19 cellular contexts compared by ENCODE assay signal in genomic region chr3:47503033-47503432, GRCh38. TPM values are rescaled to one million over a fixed set of nuclear protein-coding genes. Genes with fewer than 3 reads are reported as not detected.
A peak's percentile ranks its signal among the peaks of the same experiment; 100 is the strongest.
DNase-seq lines count a peak whose midpoint lies in the region; ATAC-seq, FAIRE-seq and TF ChIP-seq lines count a peak whose summit lies in the region.
"Had no signal": no experiment of that assay in that cellular context is flagged by ENCODE, and none has a peak within 500 bp of the region (broad histone marks: within the 10 kb centered on the region; RNA-seq: fewer than 3 reads in every experiment).

No MANE protein-coding gene starts in this region.

- H3K27ac ChIP-seq in K562 (ENCODE audit: extremely low read depth, low read depth, low read length) (peak overlapping the region; percentile 27), spleen (no peak overlapping the region)
- H3K27ac ChIP-seq: BLaER1 treated with 17β-estradiol and CSF1 and Interleukin-3, amounts not matched to agents 10 nM and 100 nM had no signal

- FAIRE-seq in K562 (lab: Jason Lieb, UNC): peak; percentile 99
- FAIRE-seq: D721Med, G401.6, GM12892 had no signal

- no peaks in the 10 kb centered on the region for H3K27me3 ChIP-seq in K562 (ENCODE audit: control insufficient read depth in 2 of 2, insufficient read depth in 2 of 2, low read length in 2 of 2)
- H3K27me3 ChIP-seq in spleen (replicated peaks in 1 of 7): no peaks in the 10 kb centered on the region
- H3K27me3 ChIP-seq: BLaER1 treated with 17β-estradiol and CSF1 and Interleukin-3, amounts not matched to agents 10 nM and 100 nM had no signal

- DNase-seq in GDM1 (lab: John Stamatoyannopoulos, UW) (peak; percentile 31), UCSD-AML1 (lab: John Stamatoyannopoulos, UW; ENCODE audit: unreplicated experiment) (peak; percentile 28), K562 (ENCODE audit: extremely low read depth in 1 of 4, low spot score in 3 of 4) (peak; percentile 84 to 94 (median 90)), spleen (peak; percentile 20), kidney glomerular epithelial cell (lab: John Stamatoyannopoulos, UW) (no peak), NOMO-1 (lab: John Stamatoyannopoulos, UW; ENCODE audit: unreplicated experiment in 2 of 2) (no peak)
- DNase-seq: ACHN; CD4-positive, CD25-positive, alpha-beta regulatory T cell; COR-L47; DMS153; DMS79 treated with DMSO at 0.1 percent for 48 hours; EL; HCEC 1CT; HFFc6 had no signal

- H4K20me1 ChIP-seq in K562 (replicated peaks; ENCODE audit: control insufficient read depth, insufficient read depth, low read length): no peaks in the 10 kb centered on the region

- no peak overlapping the region for H2AFZ ChIP-seq in K562 (ENCODE audit: low read depth, low read length)

- TF ChIP-seq EP300 in K562 (IDR thresholded peaks at IDR 0.05; ENCODE audit: low read length): peak; percentile 73; the same call in 1 of the 2 replicates

- no TSS peak for BruUV-seq in K562 (replicated peaks; lab: Mats Ljungman, UMichigan)

- no peak for TF ChIP-seq POLR2A in K562 (conservative IDR thresholded peaks at IDR 0.05)
- no peak for TF ChIP-seq POLR2A in spleen (IDR thresholded peaks at IDR 0.05)

- peak overlapping the region; percentile 20; the same call in 1 of the 2 replicates for H3K4me2 ChIP-seq in K562 (ENCODE audit: insufficient read depth, low read length)
- H3K4me2 ChIP-seq: BLaER1 treated with 17β-estradiol and CSF1 and Interleukin-3, amounts not matched to agents 10 nM and 100 nM had no signal

- H3K9me3 ChIP-seq in K562 (replicated peaks; ENCODE audit: control insufficient read depth, insufficient read depth, low read depth, low read length) (no peaks in the 10 kb centered on the region), spleen (no peaks in the 10 kb centered on the region)
- H3K9me3 ChIP-seq: BLaER1 treated with 17β-estradiol and CSF1 and Interleukin-3, amounts not matched to agents 10 nM and 100 nM had no signal

- peaks cover 3% of the 10 kb centered on the region for H3K9me1 ChIP-seq in K562 (ENCODE audit: control insufficient read depth, insufficient read depth, low read length)

- TF ChIP-seq CTCF in K562 (IDR thresholded peaks at IDR 0.05 in 2 of 3, conservative IDR thresholded peaks at IDR 0.05 in 1 of 3; ENCODE audit: insufficient read depth in 2 of 3, low read depth in 1 of 3, low read length in 3 of 3) (no peak), spleen (IDR thresholded peaks at IDR 0.05 in 8 of 11, conservative IDR thresholded peaks at IDR 0.05 in 3 of 11) (no peak)

- WGBS in K562 (ENCODE audit: insufficient coverage, low coverage, missing lambda C conversion rate): 5% methylated on average over 2 of the region's 2 CpGs
- 53 to 87% (median 82%) methylated on average over 2 of the region's 2 CpGs for WGBS in spleen, 5 donors

- H3K4me1 ChIP-seq in K562 (replicated peaks in 1 of 2; ENCODE audit: control insufficient read depth in 2 of 2, insufficient read depth in 2 of 2, low read length in 2 of 2) (peaks cover 14 to 20% of the 10 kb centered on the region in 2 experiments; a peak in 4 of 5 replicates), spleen (no peaks in the 10 kb centered on the region)
- H3K4me1 ChIP-seq: BLaER1 treated with 17β-estradiol and CSF1 and Interleukin-3, amounts not matched to agents 10 nM and 100 nM had no signal

- peaks cover 6% of the 10 kb centered on the region; the same call in 1 of the 3 replicates for H3K79me2 ChIP-seq in K562 (ENCODE audit: control insufficient read depth, insufficient read depth, low read length)

- H3K36me3 ChIP-seq in K562 (ENCODE audit: control insufficient read depth, insufficient read depth, low read length) (peaks cover 73% of the 10 kb centered on the region), spleen (peaks cover 0 to 99% (median 66%) of the 10 kb centered on the region in 6 donors)

- ATAC-seq in K562: peak; percentile 95
- no peak for ATAC-seq in GM18868 (IDR thresholded peaks at IDR 0.05; ENCODE audit: unreplicated experiment)

- intact Hi-C loops in K562 (cut with micrococcal nuclease): no loop called here
- intact Hi-C loops in spleen (cut with DNase I; ENCODE audit: low total_unique reads): no loop called here

- in situ Hi-C loops in K562 (cut with MboI): no loop called here

- TF ChIP-seq RAD21 in K562 (CRISPR knock-in tag; conservative IDR thresholded peaks at IDR 0.05 in 1 of 2, IDR thresholded peaks at IDR 0.05 in 1 of 2): no peak; a peak in 1 of 4 replicates

- POLR2A ChIA-PET in K562 (lab: Yijun Ruan, JAX): interaction anchor here (3.2 kb wide), 1 partner anchor 9 kb away, joined by 12 read pairs; the partner anchor contains the start of gene ELP6

- H3K4me3 ChIP-seq in K562: no peak overlapping the region
- no peak overlapping the region for H3K4me3 ChIP-seq in spleen
- H3K4me3 ChIP-seq: BLaER1 treated with 17β-estradiol and CSF1 and Interleukin-3, amounts not matched to agents 10 nM and 100 nM had no signal

- no peak overlapping the region; a peak in 2 of 4 replicates for H3K9ac ChIP-seq in K562 (ENCODE audit: insufficient read depth in 1 of 2, low read depth in 2 of 2, low read length in 2 of 2)
- H3K9ac ChIP-seq: BLaER1 treated with 17β-estradiol and CSF1 and Interleukin-3, amounts not matched to agents 10 nM and 100 nM had no signal

- CTCF ChIA-PET in K562 (lab: Yijun Ruan, JAX; ENCODE audit: low intra/inter-chr PET ratio): no interaction called here

TF ChIP-seq in K562, 482 proteins besides CTCF, POLR2A, EP300 and RAD21 (continues in another document):
- TF ChIP-seq GATAD2B (IDR thresholded peaks at IDR 0.05; ENCODE audit: borderline replicate concordance) (no peak), NCOA2 (IDR thresholded peaks at IDR 0.05; ENCODE audit: partially characterized antibody in 2 of 2) (no peak), CAMTA2 (CRISPR knock-in tag; conservative IDR thresholded peaks at IDR 0.05) (no peak), CBX1 (IDR thresholded peaks at IDR 0.05; ENCODE audit: low read depth) (no peak), HMBOX1 (IDR thresholded peaks at IDR 0.05) (peak; percentile 51; the same call in 1 of the 2 replicates), IFI16 (CRISPR knock-in tag; IDR thresholded peaks at IDR 0.05) (no peak), KLF13 (tag; IDR thresholded peaks at IDR 0.05; ENCODE audit: borderline replicate concordance, low read depth) (no peak), MAFK (IDR thresholded peaks at IDR 0.05; ENCODE audit: low read length) (no peak), SMAD3 (CRISPR knock-in tag; conservative IDR thresholded peaks at IDR 0.05) (no peak)

RNA-seq across cellular contexts. Expression of gene ELP6, which starts 10.5 kb away (rescaled TPM):
- total RNA-seq in K562 (2011; cell fraction: chromatin; rRNA removed; ENCODE audit: low replicate concordance): 150 and 300 TPM in 2 replicates
- 278 and 303 TPM in 2 replicates for total RNA-seq in K562 (2011; cell fraction: nucleolus; rRNA removed)
- 246 and 254 TPM in 2 replicates for total RNA-seq in K562 (2011; cell fraction: nucleoplasm; rRNA removed)
- total RNA-seq in K562 (2014; rRNA removed) (76.9 and 81.2 TPM in 2 replicates), K562 (2014; rRNA removed; fragmentation: Illumina TruSeq; extraction: Trizol) (70.8 and 83.3 TPM in 2 replicates), K562 (2015; rRNA removed; fragmentation: Illumina TruSeq; extraction: Trizol) (79.4 and 82.9 TPM in 2 replicates), K562 (2021) (76.9 and 77.0 TPM in 2 replicates), spleen (10 to 100 TPM; 16.6 to 31.9 (median 24.2) TPM)
- polyA plus RNA-seq in K562 (2011; rRNA removed) (166 and 198 TPM in 2 replicates), K562 (2014; fragmentation: Illumina TruSeq; extraction: Trizol) (77.7 and 80.1 TPM in 2 replicates), K562 (2014; fragmentation: Nextera tagmentation; extraction: Ambion mirVana) (100 to 1,000 TPM in 1 of 2 experiments, 10 to 100 TPM in 1; 86.1 to 136 TPM), K562 (2014; rRNA removed) (104 and 123 TPM in 2 replicates), spleen (10 to 100 TPM; 24.8 to 35.6 (median 30.4) TPM)
- 146 and 171 TPM in 2 replicates for polyA plus RNA-seq in K562 (2011; cell fraction: cytosol; rRNA removed)
- 119 and 128 TPM in 2 replicates for polyA plus RNA-seq in K562 (2011; cell fraction: nucleus; rRNA removed)
- polyA plus RNA-seq in K562 (2012): 60.3 and 72.1 TPM in 2 replicates
- 111 and 112 TPM in 2 replicates for polyA minus RNA-seq in K562 (2011; rRNA and poly(A)+ RNA removed)
- polyA minus RNA-seq in K562 (2011; cell fraction: cytosol; rRNA and poly(A)+ RNA removed): 39.2 and 49.7 TPM in 2 replicates
- polyA minus RNA-seq in K562 (2011; cell fraction: nucleus; rRNA and poly(A)+ RNA removed): 104 and 153 TPM in 2 replicates

RNA-seq across cellular contexts. Expression of gene SCAP, which starts 27.3 kb away (rescaled TPM):
- total RNA-seq in K562 (2011; cell fraction: chromatin; rRNA removed; ENCODE audit: low replicate concordance): 248 and 515 TPM in 2 replicates
- total RNA-seq in K562 (2011; cell fraction: nucleolus; rRNA removed): 301 and 313 TPM in 2 replicates
- 253 and 254 TPM in 2 replicates for total RNA-seq in K562 (2011; cell fraction: nucleoplasm; rRNA removed)
- total RNA-seq in K562 (2014; rRNA removed) (60.7 and 87.6 TPM in 2 replicates), K562 (2014; rRNA removed; fragmentation: Illumina TruSeq; extraction: Trizol) (29.7 and 37.8 TPM in 2 replicates), K562 (2015; rRNA removed; fragmentation: Illumina TruSeq; extraction: Trizol) (34.6 and 36.5 TPM in 2 replicates), K562 (2021) (97.1 and 104 TPM in 2 replicates), spleen (100 to 1,000 TPM in 3 of 7 donors, 10 to 100 TPM in 4; 70.9 to 116 (median 97.8) TPM)
- polyA plus RNA-seq in K562 (2011; rRNA removed) (31.3 and 55.8 TPM in 2 replicates), K562 (2014; fragmentation: Illumina TruSeq; extraction: Trizol) (48.2 and 61.1 TPM in 2 replicates), K562 (2014; fragmentation: Nextera tagmentation; extraction: Ambion mirVana) (1 to 10 TPM; 2.6 to 3.2 TPM), K562 (2014; rRNA removed) (43.7 and 47.9 TPM in 2 replicates), spleen (10 to 100 TPM; 17.8 to 45.1 (median 29.4) TPM)
- 39.6 and 62.6 TPM in 2 replicates for polyA plus RNA-seq in K562 (2011; cell fraction: cytosol; rRNA removed)
- 124 and 159 TPM in 2 replicates for polyA plus RNA-seq in K562 (2011; cell fraction: nucleus; rRNA removed)
- 68.9 and 85.0 TPM in 2 replicates for polyA plus RNA-seq in K562 (2012)
- polyA minus RNA-seq in K562 (2011; rRNA and poly(A)+ RNA removed): 74.0 and 80.8 TPM in 2 replicates
- 83.2 and 91.7 TPM in 2 replicates for polyA minus RNA-seq in K562 (2011; cell fraction: cytosol; rRNA and poly(A)+ RNA removed)
- 53.2 and 90.0 TPM in 2 replicates for polyA minus RNA-seq in K562 (2011; cell fraction: nucleus; rRNA and poly(A)+ RNA removed)

Comparison
In these comparisons a context has a peak if more than half of its experiments do, and no peak if none do; other contexts are left out.
1. DNase-seq: peak in GDM1 (single experiment), UCSD-AML1 (single experiment), K562 (4 of 4) and spleen (single experiment); none in kidney glomerular epithelial cell (single experiment) and NOMO-1 (0 of 2).